In the genomic region with DNA sequence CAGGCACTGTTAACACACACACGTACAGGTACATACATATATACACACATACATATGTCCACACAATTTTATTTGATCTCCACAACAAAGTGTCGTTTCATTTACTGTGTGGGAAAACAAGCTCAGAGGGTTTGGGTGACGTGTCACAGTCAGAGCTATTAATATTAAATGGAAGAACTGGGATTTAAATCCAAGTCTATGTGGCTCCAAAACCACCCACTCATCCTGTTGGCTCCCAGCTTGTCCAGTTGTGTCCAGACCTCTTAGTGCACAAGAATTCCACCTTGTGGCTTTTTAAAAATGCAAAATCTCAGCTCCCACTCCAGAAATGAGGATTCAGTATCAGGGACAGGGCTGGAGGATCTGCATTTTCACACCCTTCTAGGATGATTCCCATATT, we compare ENCODE assay signal across 11 cellular contexts. TPM values are rescaled to one million over a fixed set of nuclear protein-coding genes. Genes with fewer than 3 reads are reported as not detected.
DNase-seq lines count a peak whose midpoint lies in the region; ATAC-seq lines count a peak whose summit lies in the region.
"Had no signal": no experiment of that assay in that cellular context is flagged by ENCODE, and none has a peak within 500 bp of the region (broad histone marks: within the 10 kb centered on the region; RNA-seq: fewer than 3 reads in every experiment).

No MANE protein-coding gene starts in this region.

- no peak for ATAC-seq in activated CD8-positive, alpha-beta T cell treated with anti-CD3 and anti-CD28 coated beads, Interleukin-2, amount 10 ng/mL, durations not matched to agents 7 days and 5 days
- ATAC-seq in HG03565 (IDR thresholded peaks at IDR 0.05; ENCODE audit: unreplicated experiment), result no peak
- no peak for ATAC-seq in GM21390 (IDR thresholded peaks at IDR 0.05; ENCODE audit: unreplicated experiment)

- H3K27me3 ChIP-seq in subcutaneous abdominal adipose tissue (ENCODE audit: control insufficient read depth in 5 of 5, insufficient read depth in 4 of 5, low read length in 5 of 5), result no peaks in the 10 kb centered on the region
- H3K27me3 ChIP-seq: ovary had no signal

- H3K4me3 ChIP-seq in subcutaneous abdominal adipose tissue (ENCODE audit: low read depth in 1 of 5, low read length in 5 of 5), result peak overlapping the region; percentile 86 to 99 (median 93)

- CTCF ChIA-PET in activated naive CD4-positive, alpha-beta T cell treated with anti-CD3 and anti-CD28 coated beads, Interleukin-2, amount 10 ng/mL, durations not matched to agents 7 days and 5 days (lab: Charles Lee), result no interaction called here
- CTCF ChIA-PET in activated CD8-positive, alpha-beta T cell treated with anti-CD3 and anti-CD28 coated beads, Interleukin-2, amount 10 ng/mL, durations not matched to agents 7 days and 5 days (lab: Charles Lee), result interaction anchor here (1.1 to 1.5 kb wide), 4 partner anchors 17 to 182 kb away, joined by 3 to 6 read pairs (median 4); no protein-coding TSS in a partner anchor

- H3K27ac Mint-ChIP-seq in activated naive CD4-positive, alpha-beta T cell treated with anti-CD3 and anti-CD28 coated beads, Interleukin-2, amount 10 ng/mL, durations not matched to agents 7 days and 5 days, result no peak overlapping the region
- H3K27ac Mint-ChIP-seq in activated CD8-positive, alpha-beta T cell treated with anti-CD3 and anti-CD28 coated beads, Interleukin-2, amount 10 ng/mL, durations not matched to agents 7 days and 5 days, result no peak overlapping the region

- peaks cover 22% of the 10 kb centered on the region for H3K4me1 Mint-ChIP-seq in activated naive CD4-positive, alpha-beta T cell treated with anti-CD3 and anti-CD28 coated beads, Interleukin-2, amount 10 ng/mL, durations not matched to agents 7 days and 5 days
- H3K4me1 Mint-ChIP-seq in activated CD8-positive, alpha-beta T cell treated with anti-CD3 and anti-CD28 coated beads, Interleukin-2, amount 10 ng/mL, durations not matched to agents 7 days and 5 days (ENCODE audit: low read depth), result peaks cover 21% of the 10 kb centered on the region

- H3K27ac ChIP-seq in subcutaneous abdominal adipose tissue (ENCODE audit: low read depth, low read length), result no peak overlapping the region
- H3K27ac ChIP-seq: ovary had no signal

- no peaks in the 10 kb centered on the region for H3K36me3 ChIP-seq in subcutaneous abdominal adipose tissue (ENCODE audit: control insufficient read depth in 5 of 5, insufficient read depth in 5 of 5, low read length in 5 of 5)
- H3K36me3 ChIP-seq: ovary had no signal

- peaks cover 7% of the 10 kb centered on the region for H3K27me3 Mint-ChIP-seq in activated naive CD4-positive, alpha-beta T cell treated with anti-CD3 and anti-CD28 coated beads, Interleukin-2, amount 10 ng/mL, durations not matched to agents 7 days and 5 days
- peaks cover 10% of the 10 kb centered on the region for H3K27me3 Mint-ChIP-seq in activated CD8-positive, alpha-beta T cell treated with anti-CD3 and anti-CD28 coated beads, Interleukin-2, amount 10 ng/mL, durations not matched to agents 7 days and 5 days (ENCODE audit: low read depth)

- peaks cover 0 to 23% (median 20%) of the 10 kb centered on the region in 5 donors for H3K4me1 ChIP-seq in subcutaneous abdominal adipose tissue (ENCODE audit: control insufficient read depth in 5 of 5, insufficient read depth in 5 of 5, low read length in 5 of 5)

- H3K9ac ChIP-seq in subcutaneous abdominal adipose tissue (ENCODE audit: low read length in 5 of 5), result peak overlapping the region in 1 of 5 donors; percentile 87

- H3K36me3 Mint-ChIP-seq in activated naive CD4-positive, alpha-beta T cell treated with anti-CD3 and anti-CD28 coated beads, Interleukin-2, amount 10 ng/mL, durations not matched to agents 7 days and 5 days, result no peaks in the 10 kb centered on the region
- H3K36me3 Mint-ChIP-seq in activated CD8-positive, alpha-beta T cell treated with anti-CD3 and anti-CD28 coated beads, Interleukin-2, amount 10 ng/mL, durations not matched to agents 7 days and 5 days (ENCODE audit: low read depth), result peaks cover 13% of the 10 kb centered on the region

- H3K4me3 Mint-ChIP-seq in activated naive CD4-positive, alpha-beta T cell treated with anti-CD3 and anti-CD28 coated beads, Interleukin-2, amount 10 ng/mL, durations not matched to agents 7 days and 5 days, result peak overlapping the region; percentile 91
- H3K4me3 Mint-ChIP-seq in activated CD8-positive, alpha-beta T cell treated with anti-CD3 and anti-CD28 coated beads, Interleukin-2, amount 10 ng/mL, durations not matched to agents 7 days and 5 days, result peak overlapping the region; percentile 95

- no peak for DNase-seq in activated naive CD4-positive, alpha-beta T cell treated with anti-CD3 and anti-CD28 coated beads, Interleukin-2, amount 10 ng/mL, durations not matched to agents 7 days and 5 days
- DNase-seq in activated naive CD4-positive, alpha-beta T cell treated with Interleukin-2 at 50 U/mL for 16 hours, result no peak
- DNase-seq in activated CD8-positive, alpha-beta T cell treated with anti-CD3 and anti-CD28 coated beads, Interleukin-2, amount 10 ng/mL, durations not matched to agents 7 days and 5 days, result no peak
- DNase-seq in kidney tubule cell (ENCODE audit: low spot score), result peak; percentile 36
- no peak for DNase-seq in iPS-NIHi7 (ENCODE audit: extremely low spot score)
- DNase-seq: activated CD4-positive, alpha-beta T cell treated with anti-CD3 and anti-CD28 coated beads for 48 hours; central memory CD4-positive, alpha-beta T cell; ovary had no signal

- no peaks in the 10 kb centered on the region for H3K9me3 ChIP-seq in subcutaneous abdominal adipose tissue (ENCODE audit: control insufficient read depth in 5 of 5, low read length in 5 of 5)
- H3K9me3 ChIP-seq: ovary had no signal

- peaks cover 5% of the 10 kb centered on the region for H3K9me3 Mint-ChIP-seq in activated naive CD4-positive, alpha-beta T cell treated with anti-CD3 and anti-CD28 coated beads, Interleukin-2, amount 10 ng/mL, durations not matched to agents 7 days and 5 days
- H3K9me3 Mint-ChIP-seq in activated CD8-positive, alpha-beta T cell treated with anti-CD3 and anti-CD28 coated beads, Interleukin-2, amount 10 ng/mL, durations not matched to agents 7 days and 5 days (ENCODE audit: insufficient read depth), result no peaks in the 10 kb centered on the region

- POLR2A ChIA-PET in activated CD8-positive, alpha-beta T cell treated with anti-CD3 and anti-CD28 coated beads, Interleukin-2, amount 10 ng/mL, durations not matched to agents 7 days and 5 days (lab: Charles Lee), result interaction anchor here (1.2 kb wide), 1 partner anchor 134 kb away, joined by 4 read pairs; no protein-coding TSS in a partner anchor

RNA-seq across cellular contexts. Expression of a gene that starts 52.3 kb away (rescaled TPM):
- 1 to 10 TPM; 5.5 to 5.7 TPM for total RNA-seq in activated CD8-positive, alpha-beta T cell treated with anti-CD3 and anti-CD28 coated beads, Interleukin-2, amount 10 ng/mL, durations not matched to agents 7 days and 5 days
